ENCODE assay signal across 1 cellular context in genomic region chr12:123033392-123034021, GRCh38.
A peak's percentile ranks its signal among the peaks of the same experiment; 100 is the strongest.
TF ChIP-seq lines count a peak whose summit lies in the region.

No MANE protein-coding gene starts in this region.

TF ChIP-seq in K562, 482 proteins besides CTCF, POLR2A, EP300 and RAD21 (continued from another document and continues in another):
- TF ChIP-seq USF1 (CRISPR knock-in tag; IDR thresholded peaks at IDR 0.05), result 0 out of 2 replicates have a peak, but pooled peaks have one; percentile 36
- TF ChIP-seq MAZ (CRISPR knock-in tag; conservative IDR thresholded peaks at IDR 0.05 in 1 of 2, IDR thresholded peaks at IDR 0.05 in 1 of 2), result no peak; a peak in 1 of 4 replicates
- TF ChIP-seq TFAM (CRISPR knock-in tag; conservative IDR thresholded peaks at IDR 0.05), result no peak
- TF ChIP-seq, protein P1, sequence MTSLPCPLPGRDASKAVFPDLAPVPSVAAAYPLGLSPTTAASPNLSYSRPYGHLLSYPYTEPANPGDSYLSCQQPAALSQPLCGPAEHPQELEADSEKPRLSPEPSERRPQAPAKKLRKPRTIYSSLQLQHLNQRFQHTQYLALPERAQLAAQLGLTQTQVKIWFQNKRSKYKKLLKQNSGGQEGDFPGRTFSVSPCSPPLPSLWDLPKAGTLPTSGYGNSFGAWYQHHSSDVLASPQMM (CRISPR knock-in tag; IDR thresholded peaks at IDR 0.05), result no peak
- no peak for TF ChIP-seq ZNF212 (CRISPR knock-in tag; IDR thresholded peaks at IDR 0.05)
- no peak for TF ChIP-seq RBM22 (IDR thresholded peaks at IDR 0.05; ENCODE audit: low read depth, low read length, poor library complexity, severe bottlenecking)
- peak; percentile 77 for TF ChIP-seq MTA2 (IDR thresholded peaks at IDR 0.05; ENCODE audit: low read depth)
- no peak for TF ChIP-seq TAF1 (IDR thresholded peaks at IDR 0.05; ENCODE audit: control insufficient read depth, extremely low read depth, insufficient read depth, low read length, severe bottlenecking)
- TF ChIP-seq, protein P2, sequence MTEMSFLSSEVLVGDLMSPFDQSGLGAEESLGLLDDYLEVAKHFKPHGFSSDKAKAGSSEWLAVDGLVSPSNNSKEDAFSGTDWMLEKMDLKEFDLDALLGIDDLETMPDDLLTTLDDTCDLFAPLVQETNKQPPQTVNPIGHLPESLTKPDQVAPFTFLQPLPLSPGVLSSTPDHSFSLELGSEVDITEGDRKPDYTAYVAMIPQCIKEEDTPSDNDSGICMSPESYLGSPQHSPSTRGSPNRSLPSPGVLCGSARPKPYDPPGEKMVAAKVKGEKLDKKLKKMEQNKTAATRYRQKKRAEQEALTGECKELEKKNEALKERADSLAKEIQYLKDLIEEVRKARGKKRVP (CRISPR knock-in tag; IDR thresholded peaks at IDR 0.05), result no peak
- 0 out of 4 replicates have a peak, but pooled peaks of 1 of the 2 experiments have one; percentile 42 for TF ChIP-seq SRF (CRISPR knock-in tag; IDR thresholded peaks at IDR 0.05)
- TF ChIP-seq, protein P3, sequence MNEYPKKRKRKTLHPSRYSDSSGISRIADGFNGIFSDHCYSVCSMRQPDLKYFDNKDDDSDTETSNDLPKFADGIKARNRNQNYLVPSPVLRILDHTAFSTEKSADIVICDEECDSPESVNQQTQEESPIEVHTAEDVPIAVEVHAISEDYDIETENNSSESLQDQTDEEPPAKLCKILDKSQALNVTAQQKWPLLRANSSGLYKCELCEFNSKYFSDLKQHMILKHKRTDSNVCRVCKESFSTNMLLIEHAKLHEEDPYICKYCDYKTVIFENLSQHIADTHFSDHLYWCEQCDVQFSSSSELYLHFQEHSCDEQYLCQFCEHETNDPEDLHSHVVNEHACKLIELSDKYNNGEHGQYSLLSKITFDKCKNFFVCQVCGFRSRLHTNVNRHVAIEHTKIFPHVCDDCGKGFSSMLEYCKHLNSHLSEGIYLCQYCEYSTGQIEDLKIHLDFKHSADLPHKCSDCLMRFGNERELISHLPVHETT (CRISPR knock-in tag; conservative IDR thresholded peaks at IDR 0.05 in 1 of 2, IDR thresholded peaks at IDR 0.05 in 1 of 2), result no peak; a peak in 1 of 4 replicates
- no peak for TF ChIP-seq PCBP2 (IDR thresholded peaks at IDR 0.05; ENCODE audit: low read depth, low read length, poor library complexity, severe bottlenecking)
- TF ChIP-seq MBD1 (CRISPR knock-in tag; IDR thresholded peaks at IDR 0.05), result no peak
- TF ChIP-seq, protein P4, sequence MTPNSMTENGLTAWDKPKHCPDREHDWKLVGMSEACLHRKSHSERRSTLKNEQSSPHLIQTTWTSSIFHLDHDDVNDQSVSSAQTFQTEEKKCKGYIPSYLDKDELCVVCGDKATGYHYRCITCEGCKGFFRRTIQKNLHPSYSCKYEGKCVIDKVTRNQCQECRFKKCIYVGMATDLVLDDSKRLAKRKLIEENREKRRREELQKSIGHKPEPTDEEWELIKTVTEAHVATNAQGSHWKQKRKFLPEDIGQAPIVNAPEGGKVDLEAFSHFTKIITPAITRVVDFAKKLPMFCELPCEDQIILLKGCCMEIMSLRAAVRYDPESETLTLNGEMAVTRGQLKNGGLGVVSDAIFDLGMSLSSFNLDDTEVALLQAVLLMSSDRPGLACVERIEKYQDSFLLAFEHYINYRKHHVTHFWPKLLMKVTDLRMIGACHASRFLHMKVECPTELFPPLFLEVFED (CRISPR knock-in tag; conservative IDR thresholded peaks at IDR 0.05), result no peak
- no peak for TF ChIP-seq FIP1L1 (IDR thresholded peaks at IDR 0.05; ENCODE audit: low read depth, low read length, poor library complexity, severe bottlenecking)
- TF ChIP-seq CHD1 (IDR thresholded peaks at IDR 0.05; ENCODE audit: low read length), result no peak
- 0 out of 2 replicates have a peak, but pooled peaks have one; percentile 15 for TF ChIP-seq GMEB1 (CRISPR knock-in tag; IDR thresholded peaks at IDR 0.05)
- TF ChIP-seq HNRNPLL (IDR thresholded peaks at IDR 0.05; ENCODE audit: low read depth, low read length, poor library complexity, severe bottlenecking), result no peak
- TF ChIP-seq ERF (CRISPR knock-in tag; IDR thresholded peaks at IDR 0.05), result no peak
- TF ChIP-seq GABPA (tag; conservative IDR thresholded peaks at IDR 0.05; ENCODE audit: low read depth), result no peak
- TF ChIP-seq MBD2 (IDR thresholded peaks at IDR 0.05; ENCODE audit: borderline replicate concordance, low read depth), result no peak
- no peak for TF ChIP-seq AFF1 (IDR thresholded peaks at IDR 0.05; ENCODE audit: low read depth in 1 of 2, partially characterized antibody in 2 of 2)
- TF ChIP-seq SNIP1 (IDR thresholded peaks at IDR 0.05; ENCODE audit: low read depth), result no peak
- no peak for TF ChIP-seq PTBP1 (IDR thresholded peaks at IDR 0.05; ENCODE audit: low read depth, low read length)
- no peak for TF ChIP-seq FOXJ2 (tag; IDR thresholded peaks at IDR 0.05)
- no peak for TF ChIP-seq FOXM1 (IDR thresholded peaks at IDR 0.05; ENCODE audit: low read depth)
- TF ChIP-seq FOXM1 (CRISPR knock-in tag; IDR thresholded peaks at IDR 0.05; ENCODE audit: low read depth), result no peak
- TF ChIP-seq, protein P5, sequence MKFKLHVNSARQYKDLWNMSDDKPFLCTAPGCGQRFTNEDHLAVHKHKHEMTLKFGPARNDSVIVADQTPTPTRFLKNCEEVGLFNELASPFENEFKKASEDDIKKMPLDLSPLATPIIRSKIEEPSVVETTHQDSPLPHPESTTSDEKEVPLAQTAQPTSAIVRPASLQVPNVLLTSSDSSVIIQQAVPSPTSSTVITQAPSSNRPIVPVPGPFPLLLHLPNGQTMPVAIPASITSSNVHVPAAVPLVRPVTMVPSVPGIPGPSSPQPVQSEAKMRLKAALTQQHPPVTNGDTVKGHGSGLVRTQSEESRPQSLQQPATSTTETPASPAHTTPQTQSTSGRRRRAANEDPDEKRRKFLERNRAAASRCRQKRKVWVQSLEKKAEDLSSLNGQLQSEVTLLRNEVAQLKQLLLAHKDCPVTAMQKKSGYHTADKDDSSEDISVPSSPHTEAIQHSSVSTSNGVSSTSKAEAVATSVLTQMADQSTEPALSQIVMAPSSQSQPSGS (CRISPR knock-in tag; IDR thresholded peaks at IDR 0.05), result no peak
- TF ChIP-seq, protein P6, sequence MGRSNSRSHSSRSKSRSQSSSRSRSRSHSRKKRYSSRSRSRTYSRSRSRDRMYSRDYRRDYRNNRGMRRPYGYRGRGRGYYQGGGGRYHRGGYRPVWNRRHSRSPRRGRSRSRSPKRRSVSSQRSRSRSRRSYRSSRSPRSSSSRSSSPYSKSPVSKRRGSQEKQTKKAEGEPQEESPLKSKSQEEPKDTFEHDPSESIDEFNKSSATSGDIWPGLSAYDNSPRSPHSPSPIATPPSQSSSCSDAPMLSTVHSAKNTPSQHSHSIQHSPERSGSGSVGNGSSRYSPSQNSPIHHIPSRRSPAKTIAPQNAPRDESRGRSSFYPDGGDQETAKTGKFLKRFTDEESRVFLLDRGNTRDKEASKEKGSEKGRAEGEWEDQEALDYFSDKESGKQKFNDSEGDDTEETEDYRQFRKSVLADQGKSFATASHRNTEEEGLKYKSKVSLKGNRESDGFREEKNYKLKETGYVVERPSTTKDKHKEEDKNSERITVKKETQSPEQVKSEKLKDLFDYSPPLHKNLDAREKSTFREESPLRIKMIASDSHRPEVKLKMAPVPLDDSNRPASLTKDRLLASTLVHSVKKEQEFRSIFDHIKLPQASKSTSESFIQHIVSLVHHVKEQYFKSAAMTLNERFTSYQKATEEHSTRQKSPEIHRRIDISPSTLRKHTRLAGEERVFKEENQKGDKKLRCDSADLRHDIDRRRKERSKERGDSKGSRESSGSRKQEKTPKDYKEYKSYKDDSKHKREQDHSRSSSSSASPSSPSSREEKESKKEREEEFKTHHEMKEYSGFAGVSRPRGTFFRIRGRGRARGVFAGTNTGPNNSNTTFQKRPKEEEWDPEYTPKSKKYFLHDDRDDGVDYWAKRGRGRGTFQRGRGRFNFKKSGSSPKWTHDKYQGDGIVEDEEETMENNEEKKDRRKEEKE (IDR thresholded peaks at IDR 0.05; ENCODE audit: borderline replicate concordance in 1 of 2, control insufficient read depth in 1 of 2, low read depth in 2 of 2, low read length in 1 of 2), result no peak
- TF ChIP-seq SIN3A (IDR thresholded peaks at IDR 0.05; ENCODE audit: borderline replicate concordance in 2 of 2, control insufficient read depth in 1 of 2, low read depth in 2 of 2, low read length in 2 of 2), result no peak
- no peak for TF ChIP-seq ZNF274 (IDR thresholded peaks at IDR 0.05; ENCODE audit: borderline replicate concordance, low read depth, low read length)
- TF ChIP-seq, protein P7, sequence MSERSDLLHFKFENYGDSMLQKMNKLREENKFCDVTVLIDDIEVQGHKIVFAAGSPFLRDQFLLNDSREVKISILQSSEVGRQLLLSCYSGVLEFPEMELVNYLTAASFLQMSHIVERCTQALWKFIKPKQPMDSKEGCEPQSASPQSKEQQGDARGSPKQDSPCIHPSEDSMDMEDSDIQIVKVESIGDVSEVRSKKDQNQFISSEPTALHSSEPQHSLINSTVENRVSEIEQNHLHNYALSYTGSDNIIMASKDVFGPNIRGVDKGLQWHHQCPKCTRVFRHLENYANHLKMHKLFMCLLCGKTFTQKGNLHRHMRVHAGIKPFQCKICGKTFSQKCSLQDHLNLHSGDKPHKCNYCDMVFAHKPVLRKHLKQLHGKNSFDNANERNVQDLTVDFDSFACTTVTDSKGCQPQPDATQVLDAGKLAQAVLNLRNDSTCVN (CRISPR knock-in tag; IDR thresholded peaks at IDR 0.05), result no peak
- TF ChIP-seq NCOA2 (IDR thresholded peaks at IDR 0.05; ENCODE audit: partially characterized antibody in 2 of 2), result no peak
- TF ChIP-seq MXI1 (IDR thresholded peaks at IDR 0.05; ENCODE audit: low read depth, low read length), result no peak
- TF ChIP-seq, protein P8, sequence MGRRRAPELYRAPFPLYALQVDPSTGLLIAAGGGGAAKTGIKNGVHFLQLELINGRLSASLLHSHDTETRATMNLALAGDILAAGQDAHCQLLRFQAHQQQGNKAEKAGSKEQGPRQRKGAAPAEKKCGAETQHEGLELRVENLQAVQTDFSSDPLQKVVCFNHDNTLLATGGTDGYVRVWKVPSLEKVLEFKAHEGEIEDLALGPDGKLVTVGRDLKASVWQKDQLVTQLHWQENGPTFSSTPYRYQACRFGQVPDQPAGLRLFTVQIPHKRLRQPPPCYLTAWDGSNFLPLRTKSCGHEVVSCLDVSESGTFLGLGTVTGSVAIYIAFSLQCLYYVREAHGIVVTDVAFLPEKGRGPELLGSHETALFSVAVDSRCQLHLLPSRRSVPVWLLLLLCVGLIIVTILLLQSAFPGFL (CRISPR knock-in tag; IDR thresholded peaks at IDR 0.05), result no peak
- TF ChIP-seq NUFIP1 (IDR thresholded peaks at IDR 0.05; ENCODE audit: partially characterized antibody), result no peak
